In the genomic region with DNA sequence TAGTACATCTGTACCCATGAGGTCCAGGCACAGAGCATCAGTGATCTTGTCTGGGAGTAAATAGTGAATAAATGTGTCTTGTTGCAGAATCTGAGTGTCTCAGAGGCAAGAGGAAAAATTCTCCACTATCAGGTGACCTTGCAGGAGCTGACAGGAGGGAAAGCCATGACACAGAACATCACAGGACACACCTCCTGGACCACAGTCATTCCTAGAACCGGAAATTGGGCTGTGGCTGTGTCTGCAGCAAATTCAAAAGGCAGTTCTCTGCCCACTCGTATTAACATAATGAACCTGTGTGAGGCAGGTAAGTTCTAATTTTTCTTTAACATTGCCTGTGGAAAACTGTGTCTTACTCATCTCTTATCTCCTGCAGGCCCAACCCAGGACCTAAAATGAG, we compare ENCODE assay signal across 12 cellular contexts. TPM values are rescaled to one million over a fixed set of nuclear protein-coding genes. Genes with fewer than 3 reads are reported as not detected.
A peak's percentile ranks its signal among the peaks of the same experiment; 100 is the strongest.
DNase-seq lines count a peak whose midpoint lies in the region; ATAC-seq and TF ChIP-seq lines count a peak whose summit lies in the region.
"Had no signal": no experiment of that assay in that cellular context is flagged by ENCODE, and none has a peak within 500 bp of the region (broad histone marks: within the 10 kb centered on the region; RNA-seq: fewer than 3 reads in every experiment).

No MANE protein-coding gene starts in this region.

- H3K4ac ChIP-seq in H9 (ENCODE audit: low read depth, low read length) = no peak overlapping the region

- H3K9ac ChIP-seq in H9 (ENCODE audit: extremely low read depth, insufficient read length, low read length) = no peak overlapping the region

- no peak for DNase-seq in activated naive CD4-positive, alpha-beta T cell treated with anti-CD3 and anti-CD28 coated beads, Interleukin-2, amount 50 U/mL, for 72 hours (ENCODE audit: low spot score in 2 of 2)
- DNase-seq in H9 (no peak), NCI-H1048 (lab: John Stamatoyannopoulos, UW) (no peak), aorta (no peak)
- DNase-seq: activated B cell treated with CpG ODN at 0.5 μM for 24 hours, midbrain, NCI-H524, SHP77 treated with DMSO at 0.1 percent for 48 hours, upper lobe of right lung had no signal

- H3K4me2 ChIP-seq in H9 (ENCODE audit: insufficient read depth, insufficient read length, low read length) = no peak overlapping the region

- no peak overlapping the region for H2BK120ac ChIP-seq in H9 (ENCODE audit: low read depth, low read length, poor library complexity, severe bottlenecking)

- no peaks in the 10 kb centered on the region for H3K23me2 ChIP-seq in H9 (ENCODE audit: insufficient read length, low read depth, low read length, poor library complexity, severe bottlenecking)

- H2BK12ac ChIP-seq in H9 (ENCODE audit: insufficient read length, low read depth, low read length) = no peak overlapping the region

- H3K9me3 Mint-ChIP-seq in activated naive CD4-positive, alpha-beta T cell treated with anti-CD3 and anti-CD28 coated beads, Interleukin-2, amount 50 U/mL, for 72 hours = peaks cover 0 to 4% of the 10 kb centered on the region in 2 donors
- H3K9me3 Mint-ChIP-seq in H9 = no peaks in the 10 kb centered on the region
- H3K9me3 Mint-ChIP-seq: activated B cell treated with CpG ODN at 0.5 μM for 24 hours had no signal

- H3T11ph ChIP-seq in H9 (ENCODE audit: low read length) = no peak overlapping the region

- no peak overlapping the region for H3K18ac ChIP-seq in H9 (ENCODE audit: insufficient read length, low read depth, low read length)

- H3K9me3 ChIP-seq in H9 (ENCODE audit: control insufficient read depth, low read depth, low read length) = no peaks in the 10 kb centered on the region
- H3K9me3 ChIP-seq in aorta (ENCODE audit: control insufficient read depth, low read length) = no peaks in the 10 kb centered on the region
- H3K9me3 ChIP-seq: upper lobe of right lung had no signal

- H3K27me3 ChIP-seq in H9 (ENCODE audit: insufficient read depth, low read length) (no peaks in the 10 kb centered on the region), aorta (ENCODE audit: control insufficient read depth in 1 of 2, insufficient read depth in 2 of 2, low read length in 1 of 2) (peaks cover 0 to 1% of the 10 kb centered on the region in 2 donors)
- H3K27me3 ChIP-seq: upper lobe of right lung had no signal

- H3K4me1 Mint-ChIP-seq in H9 = peaks cover 17 to 19% of the 10 kb centered on the region in 2 experiments

- no peak overlapping the region for H2BK20ac ChIP-seq in H9 (ENCODE audit: low read depth, low read length, poor library complexity, severe bottlenecking)

- no CpG with 5 or more reads among the region's 2 CpGs for WGBS in H9 (ENCODE audit: extremely low coverage, insufficient read length, low lambda C conversion rate)
- 91 to 95% methylated on average over 2 of the region's 2 CpGs for WGBS in aorta, 2 donors

- intact Hi-C loops in aorta (cut with DNase I) = no loop called here

- no peak overlapping the region for H3K14ac ChIP-seq in H9 (ENCODE audit: insufficient read depth, low read length)

- no peak overlapping the region for H2AK5ac ChIP-seq in H9 (ENCODE audit: insufficient read length, low read length)

- no peaks in the 10 kb centered on the region; the same call in 1 of the 2 replicates for H3K4me1 ChIP-seq in H9 (ENCODE audit: insufficient read depth, low read length)
- H3K4me1 ChIP-seq in aorta (ENCODE audit: control insufficient read depth in 1 of 2, insufficient read depth in 2 of 2, low read length in 2 of 2) = no peaks in the 10 kb centered on the region
- H3K4me1 ChIP-seq: upper lobe of right lung had no signal

- H3K36me3 Mint-ChIP-seq in activated naive CD4-positive, alpha-beta T cell treated with anti-CD3 and anti-CD28 coated beads, Interleukin-2, amount 50 U/mL, for 72 hours = peaks cover 35 to 72% of the 10 kb centered on the region in 2 donors
- H3K36me3 Mint-ChIP-seq in H9 (ENCODE audit: insufficient read depth in 1 of 3, low read depth in 3 of 3) = no peaks in the 10 kb centered on the region

- H3K27ac ChIP-seq in H9 (ENCODE audit: insufficient read length, low read depth, low read length) = no peak overlapping the region
- H3K27ac ChIP-seq in aorta (ENCODE audit: low read depth in 1 of 2, low read length in 2 of 2) = no peak overlapping the region
- H3K27ac ChIP-seq: upper lobe of right lung had no signal

- H4K91ac ChIP-seq in H9 (ENCODE audit: insufficient read length, low read depth, low read length) = no peak overlapping the region

- no peak overlapping the region for H2BK5ac ChIP-seq in H9 (ENCODE audit: insufficient read length, low read length)

- no peaks in the 10 kb centered on the region for H3K79me1 ChIP-seq in H9 (ENCODE audit: insufficient read depth, low read depth, low read length, poor library complexity, severe bottlenecking)

- no peak overlapping the region for H3K56ac ChIP-seq in H9 (ENCODE audit: insufficient read length, low read depth, low read length)

- peaks cover 9% of the 10 kb centered on the region for H3K27me3 Mint-ChIP-seq in H9 (ENCODE audit: low read depth)
- H3K27me3 Mint-ChIP-seq: activated B cell treated with CpG ODN at 0.5 μM for 24 hours had no signal

- peaks cover 0 to 2% of the 10 kb centered on the region in 2 donors for H3K36me3 ChIP-seq in aorta (ENCODE audit: control insufficient read depth in 1 of 2, insufficient read depth in 2 of 2, low read length in 1 of 2)
- H3K36me3 ChIP-seq: upper lobe of right lung had no signal

- no peak overlapping the region for H3K27ac Mint-ChIP-seq in activated naive CD4-positive, alpha-beta T cell treated with anti-CD3 and anti-CD28 coated beads, Interleukin-2, amount 50 U/mL, for 72 hours
- no peak overlapping the region for H3K27ac Mint-ChIP-seq in H9
- H3K27ac Mint-ChIP-seq: activated B cell treated with CpG ODN at 0.5 μM for 24 hours had no signal

- H3K4me3 ChIP-seq in aorta (ENCODE audit: low read length in 2 of 2) = no peak overlapping the region
- H3K4me3 ChIP-seq: upper lobe of right lung had no signal

- H3K23ac ChIP-seq in H9 (ENCODE audit: insufficient read length, low read depth, low read length) = no peak overlapping the region

- H4K20me1 ChIP-seq in H9 (ENCODE audit: control insufficient read depth, insufficient read depth, insufficient read length) = no peaks in the 10 kb centered on the region

- no peak overlapping the region for H4K5ac ChIP-seq in H9 (ENCODE audit: insufficient read length, low read depth, low read length)

- peak; percentile 66 for ATAC-seq in GM18861 (IDR thresholded peaks at IDR 0.05; ENCODE audit: unreplicated experiment)
- ATAC-seq in GM21390 (IDR thresholded peaks at IDR 0.05; ENCODE audit: unreplicated experiment) = peak; percentile 58
- peak; percentile 58 for ATAC-seq in HG03108 (IDR thresholded peaks at IDR 0.05; ENCODE audit: unreplicated experiment)
- peak; percentile 82 to 83 for ATAC-seq in activated naive CD4-positive, alpha-beta T cell treated with anti-CD3 and anti-CD28 coated beads, Interleukin-2, amount 50 U/mL, for 72 hours
- ATAC-seq in aorta (ENCODE audit: low FRiP score) = no peak
- ATAC-seq: upper lobe of right lung had no signal

- TF ChIP-seq CTCF in H9 (conservative IDR thresholded peaks at IDR 0.05) = no peak

- no peak overlapping the region for H3K4me3 Mint-ChIP-seq in H9
- H3K4me3 Mint-ChIP-seq: activated B cell treated with CpG ODN at 0.5 μM for 24 hours had no signal

- no peaks in the 10 kb centered on the region for H3K79me2 ChIP-seq in H9 (ENCODE audit: insufficient read depth, low read length)

- no peak overlapping the region for H2BK15ac ChIP-seq in H9 (ENCODE audit: low read depth, low read length)

- no peak overlapping the region for H4K8ac ChIP-seq in H9 (replicated peaks; ENCODE audit: insufficient read length, low read depth, low read length)

- H2AFZ ChIP-seq in H9 (ENCODE audit: low read length) = no peak overlapping the region

RNA-seq across cellular contexts. Expression of gene IL12RB2, which starts 43.1 kb away (rescaled TPM):
- total RNA-seq in activated naive CD4-positive, alpha-beta T cell treated with anti-CD3 and anti-CD28 coated beads, Interleukin-2, amount 50 U/mL, for 72 hours = 100 to 1,000 TPM in 1 of 2 donors, 10 to 100 TPM in 1; 29.5 to 123 TPM
- total RNA-seq in H9 (2021) (0.77 and 0.88 TPM in 2 replicates), aorta (1 to 10 TPM in 1 of 2 donors, under 1 TPM in 1; 0.88 to 5.3 TPM)
- polyA plus RNA-seq in aorta = under 1 TPM in 1 of 2 donors, not detected in 1; 0.08 TPM

Comparison
In these comparisons a context has a peak if more than half of its experiments do, and no peak if none do; other contexts are left out.
1. RNA of gene IL12RB2, which starts 43.1 kb away (total RNA-seq): 29.5 to 123 TPM in activated naive CD4-positive, alpha-beta T cell treated with anti-CD3 and anti-CD28 coated beads, Interleukin-2, amount 50 U/mL, for 72 hours; 0.88 to 5.3 TPM in aorta and 0.77 to 0.88 TPM in H9; every median in the first group is over 4 times any median in the second.